Comparison of ENCODE assay signal across 7 cellular contexts in the genomic region with DNA sequence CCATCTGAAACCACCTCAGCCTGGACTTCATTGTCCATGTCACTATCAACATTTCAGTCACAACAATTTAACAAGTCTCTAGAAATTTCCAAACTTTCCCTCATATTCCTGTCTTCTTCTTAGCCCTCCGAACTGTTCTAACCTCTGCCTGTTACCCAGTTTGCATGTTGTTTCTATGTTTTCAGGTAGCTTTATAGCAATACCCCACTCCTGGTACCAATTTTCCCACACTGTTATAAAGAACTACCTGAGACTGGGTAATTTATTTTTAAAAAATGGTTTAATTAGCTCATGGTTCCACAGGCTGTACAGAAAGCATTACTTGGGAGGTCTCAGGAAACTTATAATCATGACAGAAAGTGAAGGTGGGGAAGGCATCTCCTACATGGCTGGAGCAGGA.
"Had no signal": no experiment of that assay in that cellular context is flagged by ENCODE, and none has a peak within 500 bp of the region (broad histone marks: within the 10 kb centered on the region; RNA-seq: fewer than 3 reads in every experiment).

No MANE protein-coding gene starts in this region.

- H3K4me2 ChIP-seq: KMS-11 had no signal

- FAIRE-seq: HepG2, HTR-8/SVneo had no signal

- H3K27ac ChIP-seq: HL-60, KMS-11 had no signal

- ATAC-seq: HepG2 had no signal

- DNase-seq: IMR-90, KBM-7, KG1 had no signal

- H3K9ac ChIP-seq: KMS-11 had no signal
